In the genomic region with DNA sequence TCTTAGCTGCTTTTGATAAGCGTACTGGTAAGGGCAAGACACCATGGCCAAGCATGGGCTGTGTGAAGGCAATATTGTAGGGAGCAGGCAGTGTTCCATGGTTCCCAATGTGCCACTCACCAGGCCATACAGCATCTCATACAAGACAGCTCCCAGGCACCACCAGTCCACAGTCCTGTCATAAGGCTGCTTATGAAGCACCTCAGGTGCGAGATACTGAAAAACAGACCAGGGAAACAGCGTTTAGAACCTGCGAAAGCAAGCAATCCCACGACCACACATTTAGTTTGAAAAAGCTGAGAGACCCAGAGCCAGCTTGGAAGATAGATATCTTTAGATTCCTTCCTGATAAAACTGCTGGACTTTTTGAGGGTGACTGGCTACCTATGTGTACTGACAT, we compare ENCODE assay signal across 10 cellular contexts.
DNase-seq lines count a peak whose midpoint lies in the region; ATAC-seq and TF ChIP-seq lines count a peak whose summit lies in the region.
"Had no signal": no experiment of that assay in that cellular context is flagged by ENCODE, and none has a peak within 500 bp of the region (broad histone marks: within the 10 kb centered on the region; RNA-seq: fewer than 3 reads in every experiment).

No MANE protein-coding gene starts in this region.

- H3K9ac ChIP-seq in BLaER1 (peak overlapping the region; percentile 23; the same call in 1 of the 2 replicates), fibroblast of lung (ENCODE audit: insufficient read depth, low read length) (no peak overlapping the region), parathyroid adenoma (peak overlapping the region; percentile 100)

- peak overlapping the region; percentile 95 for H3K4me2 ChIP-seq in BLaER1
- peak overlapping the region; percentile 55 for H3K4me2 ChIP-seq in fibroblast of lung (ENCODE audit: extremely low read depth, insufficient read depth, low read length)
- H3K4me2 ChIP-seq in parathyroid adenoma (ENCODE audit: low read length) = peak overlapping the region; percentile 83

- peak overlapping the region in 2 of 3 donors; percentile 18 to 94 for H3K4me3 Mint-ChIP-seq in T-cell

- no peak overlapping the region for H3K27ac ChIP-seq in BLaER1
- H3K27ac ChIP-seq in fibroblast of lung (ENCODE audit: insufficient read depth, low read length) = no peak overlapping the region
- H3K27ac ChIP-seq in parathyroid adenoma = peak overlapping the region; percentile 100
- peak overlapping the region in 1 of 2 donors; percentile 97 for H3K27ac ChIP-seq in ovary

- no peak overlapping the region for H3K4me3 ChIP-seq in BLaER1
- H3K4me3 ChIP-seq in fibroblast of lung (replicated peaks in 1 of 4; ENCODE audit: control extremely low read depth in 1 of 4, insufficient read depth in 1 of 4, low read depth in 3 of 4, low read length in 4 of 4) = peak overlapping the region in 3 of 4 experiments; percentile 11 to 97 (median 91)
- H3K4me3 ChIP-seq in parathyroid adenoma (ENCODE audit: low read depth, low read length) = peak overlapping the region; percentile 100
- no peak overlapping the region for H3K4me3 ChIP-seq in ovary

- H3K9me3 ChIP-seq in BLaER1 = no peaks in the 10 kb centered on the region
- H3K9me3 ChIP-seq in fibroblast of lung (ENCODE audit: control insufficient read depth, insufficient read depth, low read depth, low read length) = no peaks in the 10 kb centered on the region
- H3K9me3 ChIP-seq in parathyroid adenoma (ENCODE audit: control insufficient read depth, low read length) = peaks cover 36% of the 10 kb centered on the region
- H3K9me3 ChIP-seq in ovary = no peaks in the 10 kb centered on the region

- H3K4me1 ChIP-seq in BLaER1 = peaks cover 48% of the 10 kb centered on the region
- H3K4me1 ChIP-seq in fibroblast of lung (ENCODE audit: control insufficient read depth, extremely low read depth, insufficient read depth, low read length) = peaks cover 3% of the 10 kb centered on the region
- H3K4me1 ChIP-seq in parathyroid adenoma = peaks cover 16% of the 10 kb centered on the region
- H3K4me1 ChIP-seq in ovary (ENCODE audit: insufficient read depth) = peaks cover 2% of the 10 kb centered on the region

- no peak for DNase-seq in T-cell
- peak in 1 of 2 donors; percentile 18 for DNase-seq in fibroblast of lung (ENCODE audit: low read depth in 2 of 2)
- no peak for DNase-seq in stimulated activated CD4-positive, alpha-beta T cell treated with anti-CD3 and anti-CD28 coated beads, Interleukin-15, amount 100 ng/mL, for 24 hours
- no peak for DNase-seq in HK-2 (ENCODE audit: unreplicated experiment)
- DNase-seq in cortex of kidney (lab: John Stamatoyannopoulos, UW) = no peak
- DNase-seq in ovary = no peak
- DNase-seq: NCI-H1105; stimulated activated CD4-positive, alpha-beta T cell treated with anti-CD3 and anti-CD28 coated beads, Interleukin-4, amount 100 ng/mL, for 24 hours had no signal

- H3K9me3 Mint-ChIP-seq in T-cell = no peaks in the 10 kb centered on the region

- H3K79me2 ChIP-seq in fibroblast of lung (ENCODE audit: control insufficient read depth, insufficient read depth, low read length) (peaks cover 33% of the 10 kb centered on the region), parathyroid adenoma (peaks cover 51% of the 10 kb centered on the region)

- 47 to 71% (median 51%) methylated on average over 5 of the region's 5 CpGs for WGBS in ovary, 3 donors

- H3K36me3 ChIP-seq in BLaER1 (peaks cover 58% of the 10 kb centered on the region), fibroblast of lung (ENCODE audit: control insufficient read depth, insufficient read depth, low read length) (peaks cover 26% of the 10 kb centered on the region), parathyroid adenoma (ENCODE audit: control insufficient read depth, insufficient read depth, low read length) (peaks cover 63% of the 10 kb centered on the region), ovary (no peaks in the 10 kb centered on the region)

- intact Hi-C loops in ovary (cut with DNase I) = loop anchor here (5.0 to 10.0 kb wide), 4 partner anchors 343 to 711 kb away; no protein-coding TSS in a partner anchor

- no peak for TF ChIP-seq POLR2A in ovary (IDR thresholded peaks at IDR 0.05)

- no peak for TF ChIP-seq EP300 in ovary (IDR thresholded peaks at IDR 0.05)

- CTCF ChIA-PET in T-cell (lab: Charles Lee) = interaction anchor here (0.6 to 2.0 kb wide), 5 partner anchors 14 to 769 kb away, joined by 3 to 12 read pairs (median 4); no protein-coding TSS in a partner anchor

- H2AFZ ChIP-seq in fibroblast of lung (ENCODE audit: low read length) (no peak overlapping the region), parathyroid adenoma (no peak overlapping the region)

- H3K27me3 ChIP-seq in BLaER1 = peaks cover 7% of the 10 kb centered on the region
- H3K27me3 ChIP-seq in fibroblast of lung (ENCODE audit: control insufficient read depth, insufficient read depth, low read length) = no peaks in the 10 kb centered on the region
- H3K27me3 ChIP-seq in parathyroid adenoma (ENCODE audit: control insufficient read depth, insufficient read depth, low read length) = no peaks in the 10 kb centered on the region
- H3K27me3 ChIP-seq in ovary = no peaks in the 10 kb centered on the region

- POLR2A ChIA-PET in T-cell (lab: Charles Lee) = no interaction called here

- peak overlapping the region; percentile 36 to 62 for H3K27ac Mint-ChIP-seq in T-cell

- peaks cover 42% of the 10 kb centered on the region for H4K20me1 ChIP-seq in BLaER1
- no peaks in the 10 kb centered on the region for H4K20me1 ChIP-seq in fibroblast of lung (ENCODE audit: control insufficient read depth, extremely low read depth, insufficient read depth, low read length)

- TF ChIP-seq CTCF in fibroblast of lung (conservative IDR thresholded peaks at IDR 0.05 in 1 of 2, IDR thresholded peaks at IDR 0.05 in 1 of 2; ENCODE audit: low read depth in 1 of 2, low read length in 2 of 2) (no peak), parathyroid adenoma (IDR thresholded peaks at IDR 0.05) (no peak), ovary (IDR thresholded peaks at IDR 0.05) (no peak)

- no peaks in the 10 kb centered on the region for H3K27me3 Mint-ChIP-seq in T-cell

- H3K36me3 Mint-ChIP-seq in T-cell = peaks cover 48% of the 10 kb centered on the region

- no peak for ATAC-seq in T-cell (replicated peaks in 1 of 4)

- peaks cover 56 to 62% (median 57%) of the 10 kb centered on the region in 3 donors for H3K4me1 Mint-ChIP-seq in T-cell

Comparison
In these comparisons a context has a peak if more than half of its experiments do, and no peak if none do; other contexts are left out.
1. H3K4me3 ChIP-seq: peak in fibroblast of lung (3 of 4) and parathyroid adenoma (single experiment); none in BLaER1 (single experiment) and ovary (single experiment).
2. Peak in every context shown above with its lines, with median percentiles within 50 percentile points of each other: H3K4me2 ChIP-seq.